ENCODE assay signal across 2 cellular contexts in the genomic region with DNA sequence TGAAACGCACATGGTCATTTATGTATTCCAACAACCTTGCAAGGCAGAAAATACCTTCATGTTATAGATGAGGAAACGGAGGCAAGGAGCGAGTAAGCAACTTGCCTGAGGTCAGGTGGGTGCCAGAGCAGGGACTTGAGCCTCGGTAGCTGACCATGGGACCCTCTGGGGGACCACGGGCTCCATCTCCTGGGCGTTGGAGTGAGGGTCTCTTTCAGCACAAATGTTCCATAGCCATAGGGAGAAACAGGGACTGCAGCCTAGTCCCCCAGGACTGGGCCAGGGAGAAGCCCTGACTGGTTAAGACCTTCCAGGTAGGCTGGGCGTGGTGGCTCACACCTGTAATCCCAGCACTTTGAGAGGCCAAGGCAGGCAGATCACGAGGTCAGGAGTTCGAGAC.
TF ChIP-seq lines count a peak whose summit lies in the region.

No MANE protein-coding gene starts in this region.

TF ChIP-seq in GM23338, 12 proteins besides CTCF, POLR2A, EP300 and RAD21 (continues in another document):
- TF ChIP-seq CREB1 (CRISPR knock-in tag; IDR thresholded peaks at IDR 0.05; ENCODE audit: low read depth), result no peak
- TF ChIP-seq, protein P1, sequence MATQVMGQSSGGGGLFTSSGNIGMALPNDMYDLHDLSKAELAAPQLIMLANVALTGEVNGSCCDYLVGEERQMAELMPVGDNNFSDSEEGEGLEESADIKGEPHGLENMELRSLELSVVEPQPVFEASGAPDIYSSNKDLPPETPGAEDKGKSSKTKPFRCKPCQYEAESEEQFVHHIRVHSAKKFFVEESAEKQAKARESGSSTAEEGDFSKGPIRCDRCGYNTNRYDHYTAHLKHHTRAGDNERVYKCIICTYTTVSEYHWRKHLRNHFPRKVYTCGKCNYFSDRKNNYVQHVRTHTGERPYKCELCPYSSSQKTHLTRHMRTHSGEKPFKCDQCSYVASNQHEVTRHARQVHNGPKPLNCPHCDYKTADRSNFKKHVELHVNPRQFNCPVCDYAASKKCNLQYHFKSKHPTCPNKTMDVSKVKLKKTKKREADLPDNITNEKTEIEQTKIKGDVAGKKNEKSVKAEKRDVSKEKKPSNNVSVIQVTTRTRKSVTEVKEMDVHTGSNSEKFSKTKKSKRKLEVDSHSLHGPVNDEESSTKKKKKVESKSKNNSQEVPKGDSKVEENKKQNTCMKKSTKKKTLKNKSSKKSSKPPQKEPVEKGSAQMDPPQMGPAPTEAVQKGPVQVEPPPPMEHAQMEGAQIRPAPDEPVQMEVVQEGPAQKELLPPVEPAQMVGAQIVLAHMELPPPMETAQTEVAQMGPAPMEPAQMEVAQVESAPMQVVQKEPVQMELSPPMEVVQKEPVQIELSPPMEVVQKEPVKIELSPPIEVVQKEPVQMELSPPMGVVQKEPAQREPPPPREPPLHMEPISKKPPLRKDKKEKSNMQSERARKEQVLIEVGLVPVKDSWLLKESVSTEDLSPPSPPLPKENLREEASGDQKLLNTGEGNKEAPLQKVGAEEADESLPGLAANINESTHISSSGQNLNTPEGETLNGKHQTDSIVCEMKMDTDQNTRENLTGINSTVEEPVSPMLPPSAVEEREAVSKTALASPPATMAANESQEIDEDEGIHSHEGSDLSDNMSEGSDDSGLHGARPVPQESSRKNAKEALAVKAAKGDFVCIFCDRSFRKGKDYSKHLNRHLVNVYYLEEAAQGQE (IDR thresholded peaks at IDR 0.05; ENCODE audit: unreplicated experiment), result no peak
- TF ChIP-seq JUNB (IDR thresholded peaks at IDR 0.05; ENCODE audit: unreplicated experiment), result no peak
- TF ChIP-seq POLR2AphosphoS5 (IDR thresholded peaks at IDR 0.05; ENCODE audit: low read depth), result no peak
- TF ChIP-seq EZH2 (IDR thresholded peaks at IDR 0.05; ENCODE audit: low read depth, unreplicated experiment), result no peak
- TF ChIP-seq, protein P2, sequence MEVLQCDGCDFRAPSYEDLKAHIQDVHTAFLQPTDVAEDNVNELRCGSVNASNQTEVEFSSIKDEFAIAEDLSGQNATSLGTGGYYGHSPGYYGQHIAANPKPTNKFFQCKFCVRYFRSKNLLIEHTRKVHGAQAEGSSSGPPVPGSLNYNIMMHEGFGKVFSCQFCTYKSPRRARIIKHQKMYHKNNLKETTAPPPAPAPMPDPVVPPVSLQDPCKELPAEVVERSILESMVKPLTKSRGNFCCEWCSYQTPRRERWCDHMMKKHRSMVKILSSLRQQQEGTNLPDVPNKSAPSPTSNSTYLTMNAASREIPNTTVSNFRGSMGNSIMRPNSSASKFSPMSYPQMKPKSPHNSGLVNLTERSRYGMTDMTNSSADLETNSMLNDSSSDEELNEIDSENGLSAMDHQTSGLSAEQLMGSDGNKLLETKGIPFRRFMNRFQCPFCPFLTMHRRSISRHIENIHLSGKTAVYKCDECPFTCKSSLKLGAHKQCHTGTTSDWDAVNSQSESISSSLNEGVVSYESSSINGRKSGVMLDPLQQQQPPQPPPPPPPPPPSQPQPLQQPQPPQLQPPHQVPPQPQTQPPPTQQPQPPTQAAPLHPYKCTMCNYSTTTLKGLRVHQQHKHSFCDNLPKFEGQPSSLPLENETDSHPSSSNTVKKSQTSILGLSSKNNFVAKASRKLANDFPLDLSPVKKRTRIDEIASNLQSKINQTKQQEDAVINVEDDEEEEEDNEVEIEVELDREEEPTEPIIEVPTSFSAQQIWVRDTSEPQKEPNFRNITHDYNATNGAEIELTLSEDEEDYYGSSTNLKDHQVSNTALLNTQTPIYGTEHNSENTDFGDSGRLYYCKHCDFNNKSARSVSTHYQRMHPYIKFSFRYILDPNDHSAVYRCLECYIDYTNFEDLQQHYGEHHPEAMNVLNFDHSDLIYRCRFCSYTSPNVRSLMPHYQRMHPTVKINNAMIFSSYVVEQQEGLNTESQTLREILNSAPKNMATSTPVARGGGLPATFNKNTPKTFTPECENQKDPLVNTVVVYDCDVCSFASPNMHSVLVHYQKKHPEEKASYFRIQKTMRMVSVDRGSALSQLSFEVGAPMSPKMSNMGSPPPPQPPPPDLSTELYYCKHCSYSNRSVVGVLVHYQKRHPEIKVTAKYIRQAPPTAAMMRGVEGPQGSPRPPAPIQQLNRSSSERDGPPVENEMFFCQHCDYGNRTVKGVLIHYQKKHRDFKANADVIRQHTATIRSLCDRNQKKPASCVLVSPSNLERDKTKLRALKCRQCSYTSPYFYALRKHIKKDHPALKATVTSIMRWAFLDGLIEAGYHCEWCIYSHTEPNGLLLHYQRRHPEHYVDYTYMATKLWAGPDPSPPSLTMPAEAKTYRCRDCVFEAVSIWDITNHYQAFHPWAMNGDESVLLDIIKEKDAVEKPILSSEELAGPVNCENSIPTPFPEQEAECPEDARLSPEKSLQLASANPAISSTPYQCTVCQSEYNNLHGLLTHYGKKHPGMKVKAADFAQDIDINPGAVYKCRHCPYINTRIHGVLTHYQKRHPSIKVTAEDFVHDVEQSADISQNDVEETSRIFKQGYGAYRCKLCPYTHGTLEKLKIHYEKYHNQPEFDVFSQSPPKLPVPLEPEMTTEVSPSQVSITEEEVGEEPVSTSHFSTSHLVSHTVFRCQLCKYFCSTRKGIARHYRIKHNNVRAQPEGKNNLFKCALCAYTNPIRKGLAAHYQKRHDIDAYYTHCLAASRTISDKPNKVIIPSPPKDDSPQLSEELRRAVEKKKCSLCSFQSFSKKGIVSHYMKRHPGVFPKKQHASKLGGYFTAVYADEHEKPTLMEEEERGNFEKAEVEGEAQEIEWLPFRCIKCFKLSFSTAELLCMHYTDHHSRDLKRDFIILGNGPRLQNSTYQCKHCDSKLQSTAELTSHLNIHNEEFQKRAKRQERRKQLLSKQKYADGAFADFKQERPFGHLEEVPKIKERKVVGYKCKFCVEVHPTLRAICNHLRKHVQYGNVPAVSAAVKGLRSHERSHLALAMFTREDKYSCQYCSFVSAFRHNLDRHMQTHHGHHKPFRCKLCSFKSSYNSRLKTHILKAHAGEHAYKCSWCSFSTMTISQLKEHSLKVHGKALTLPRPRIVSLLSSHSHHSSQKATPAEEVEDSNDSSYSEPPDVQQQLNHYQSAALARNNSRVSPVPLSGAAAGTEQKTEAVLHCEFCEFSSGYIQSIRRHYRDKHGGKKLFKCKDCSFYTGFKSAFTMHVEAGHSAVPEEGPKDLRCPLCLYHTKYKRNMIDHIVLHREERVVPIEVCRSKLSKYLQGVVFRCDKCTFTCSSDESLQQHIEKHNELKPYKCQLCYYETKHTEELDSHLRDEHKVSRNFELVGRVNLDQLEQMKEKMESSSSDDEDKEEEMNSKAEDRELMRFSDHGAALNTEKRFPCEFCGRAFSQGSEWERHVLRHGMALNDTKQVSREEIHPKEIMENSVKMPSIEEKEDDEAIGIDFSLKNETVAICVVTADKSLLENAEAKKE (CRISPR knock-in tag; IDR thresholded peaks at IDR 0.05), result no peak
- no peak for TF ChIP-seq ZNF331 (CRISPR knock-in tag; IDR thresholded peaks at IDR 0.05; ENCODE audit: low read depth)
- no peak for TF ChIP-seq ZNF114 (CRISPR knock-in tag; IDR thresholded peaks at IDR 0.05)
- TF ChIP-seq EZH2phosphoT487 (IDR thresholded peaks at IDR 0.05; ENCODE audit: unreplicated experiment), result no peak
- TF ChIP-seq, protein P3, sequence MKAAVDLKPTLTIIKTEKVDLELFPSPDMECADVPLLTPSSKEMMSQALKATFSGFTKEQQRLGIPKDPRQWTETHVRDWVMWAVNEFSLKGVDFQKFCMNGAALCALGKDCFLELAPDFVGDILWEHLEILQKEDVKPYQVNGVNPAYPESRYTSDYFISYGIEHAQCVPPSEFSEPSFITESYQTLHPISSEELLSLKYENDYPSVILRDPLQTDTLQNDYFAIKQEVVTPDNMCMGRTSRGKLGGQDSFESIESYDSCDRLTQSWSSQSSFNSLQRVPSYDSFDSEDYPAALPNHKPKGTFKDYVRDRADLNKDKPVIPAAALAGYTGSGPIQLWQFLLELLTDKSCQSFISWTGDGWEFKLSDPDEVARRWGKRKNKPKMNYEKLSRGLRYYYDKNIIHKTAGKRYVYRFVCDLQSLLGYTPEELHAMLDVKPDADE (IDR thresholded peaks at IDR 0.05), result no peak

TF ChIP-seq in H1, 55 proteins besides CTCF, POLR2A, EP300 and RAD21:
- TF ChIP-seq CBX5 (IDR thresholded peaks at IDR 0.05; ENCODE audit: low read depth, low read length), result no peak
- no peak for TF ChIP-seq POLR2AphosphoS5 (IDR thresholded peaks at IDR 0.05; ENCODE audit: low read depth, low read length)
- TF ChIP-seq PHF8 (conservative IDR thresholded peaks at IDR 0.05; ENCODE audit: low read depth, low read length), result no peak
- TF ChIP-seq SP4 (IDR thresholded peaks at IDR 0.05; ENCODE audit: low read length), result no peak
- TF ChIP-seq SP1 (IDR thresholded peaks at IDR 0.05; ENCODE audit: low read depth, low read length), result no peak
- TF ChIP-seq KDM5A (IDR thresholded peaks at IDR 0.05; ENCODE audit: low read length), result no peak
- TF ChIP-seq HDAC2 (IDR thresholded peaks at IDR 0.05; ENCODE audit: borderline replicate concordance in 1 of 2, low read depth in 2 of 2, low read length in 2 of 2), result no peak
- TF ChIP-seq KDM1A (IDR thresholded peaks at IDR 0.05; ENCODE audit: borderline replicate concordance, low read length), result no peak
- TF ChIP-seq, protein P4, sequence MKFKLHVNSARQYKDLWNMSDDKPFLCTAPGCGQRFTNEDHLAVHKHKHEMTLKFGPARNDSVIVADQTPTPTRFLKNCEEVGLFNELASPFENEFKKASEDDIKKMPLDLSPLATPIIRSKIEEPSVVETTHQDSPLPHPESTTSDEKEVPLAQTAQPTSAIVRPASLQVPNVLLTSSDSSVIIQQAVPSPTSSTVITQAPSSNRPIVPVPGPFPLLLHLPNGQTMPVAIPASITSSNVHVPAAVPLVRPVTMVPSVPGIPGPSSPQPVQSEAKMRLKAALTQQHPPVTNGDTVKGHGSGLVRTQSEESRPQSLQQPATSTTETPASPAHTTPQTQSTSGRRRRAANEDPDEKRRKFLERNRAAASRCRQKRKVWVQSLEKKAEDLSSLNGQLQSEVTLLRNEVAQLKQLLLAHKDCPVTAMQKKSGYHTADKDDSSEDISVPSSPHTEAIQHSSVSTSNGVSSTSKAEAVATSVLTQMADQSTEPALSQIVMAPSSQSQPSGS (IDR thresholded peaks at IDR 0.05; ENCODE audit: low read length), result no peak
